In the genomic region with DNA sequence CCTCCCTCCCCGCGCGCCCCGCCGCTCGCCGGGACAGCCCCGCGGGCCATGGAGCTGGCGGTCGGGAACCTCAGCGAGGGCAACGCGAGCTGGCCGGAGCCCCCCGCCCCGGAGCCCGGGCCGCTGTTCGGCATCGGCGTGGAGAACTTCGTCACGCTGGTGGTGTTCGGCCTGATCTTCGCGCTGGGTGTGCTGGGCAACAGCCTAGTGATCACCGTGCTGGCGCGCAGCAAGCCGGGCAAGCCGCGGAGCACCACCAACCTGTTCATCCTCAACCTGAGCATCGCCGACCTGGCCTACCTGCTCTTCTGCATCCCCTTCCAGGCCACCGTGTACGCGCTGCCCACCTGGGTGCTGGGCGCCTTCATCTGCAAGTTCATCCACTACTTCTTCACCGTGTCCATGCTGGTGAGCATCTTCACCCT, we compare ENCODE assay signal across 14 cellular contexts. TPM values are rescaled to one million over a fixed set of nuclear protein-coding genes. Genes with fewer than 3 reads are reported as not detected.
DNase-seq lines count a peak whose midpoint lies in the region; ATAC-seq, FAIRE-seq and TF ChIP-seq lines count a peak whose summit lies in the region.
"Had no signal": no experiment of that assay in that cellular context is flagged by ENCODE, and none has a peak within 500 bp of the region (broad histone marks: within the 10 kb centered on the region; RNA-seq: fewer than 3 reads in every experiment).

No MANE protein-coding gene starts in this region.

- no peak for DNase-seq in cardiac muscle cell (ENCODE audit: low read depth in 1 of 2, low spot score in 1 of 2)
- no peak for DNase-seq in left cardiac atrium
- DNase-seq in astrocyte (ENCODE audit: low read depth) = no peak
- DNase-seq in mesothelial cell of epicardium (ENCODE audit: low spot score in 2 of 2, unreplicated experiment in 2 of 2) = no peak
- no peak for DNase-seq in type B pancreatic cell (ENCODE audit: extremely low spot score, unreplicated experiment)
- DNase-seq in NCI-H2107 treated with DMSO at 0.1 percent for 48 hours (lab: John Stamatoyannopoulos, UW; ENCODE audit: unreplicated experiment) = no peak
- DNase-seq in NCI-H774 (lab: John Stamatoyannopoulos, UW) = no peak
- DNase-seq: CD4-positive, CD25-positive, alpha-beta regulatory T cell; NCI-H1694 had no signal

- no peaks in the 10 kb centered on the region for H4K20me1 ChIP-seq in astrocyte (ENCODE audit: insufficient read depth, low read length)

- no peak overlapping the region for H2AFZ ChIP-seq in astrocyte (ENCODE audit: low read depth, low read length)

- H3K27me3 ChIP-seq in cardiac muscle cell (peaks cover 86% of the 10 kb centered on the region), astrocyte (ENCODE audit: insufficient read depth, low read length) (peaks cover 56% of the 10 kb centered on the region)

- H3K27ac ChIP-seq in cardiac muscle cell (no peak overlapping the region), astrocyte (ENCODE audit: low read depth, low read length) (no peak overlapping the region)
- H3K27ac ChIP-seq: WERI-Rb-1 had no signal

- H3K79me2 ChIP-seq in astrocyte (ENCODE audit: insufficient read depth, low read length) = no peaks in the 10 kb centered on the region

- peaks cover 5% of the 10 kb centered on the region for H3K9me3 Mint-ChIP-seq in astrocyte (ENCODE audit: unreplicated experiment)
- H3K9me3 Mint-ChIP-seq in mesothelial cell of epicardium = peaks cover 15% of the 10 kb centered on the region
- H3K9me3 Mint-ChIP-seq in type B pancreatic cell = peaks cover 7% of the 10 kb centered on the region

- no peak overlapping the region for H3K9ac ChIP-seq in astrocyte (ENCODE audit: low read length)

- no peak overlapping the region for H3K4me2 ChIP-seq in astrocyte (ENCODE audit: low read length)

- H3K4me3 Mint-ChIP-seq in astrocyte (ENCODE audit: unreplicated experiment) (peak overlapping the region; percentile 58), mesothelial cell of epicardium (peak overlapping the region; percentile 48), type B pancreatic cell (peak overlapping the region; percentile 87)

- H3K27ac Mint-ChIP-seq in astrocyte (ENCODE audit: unreplicated experiment) = no peak overlapping the region
- H3K27ac Mint-ChIP-seq in mesothelial cell of epicardium = no peak overlapping the region
- no peak overlapping the region for H3K27ac Mint-ChIP-seq in type B pancreatic cell
- H3K27ac Mint-ChIP-seq: CD4-positive, CD25-positive, alpha-beta regulatory T cell had no signal

- FAIRE-seq in astrocyte (lab: Jason Lieb, UNC) = no peak

- H3K4me1 Mint-ChIP-seq in astrocyte (ENCODE audit: low read depth, unreplicated experiment) = peaks cover 5% of the 10 kb centered on the region
- peaks cover 12% of the 10 kb centered on the region for H3K4me1 Mint-ChIP-seq in mesothelial cell of epicardium
- H3K4me1 Mint-ChIP-seq in type B pancreatic cell (ENCODE audit: unreplicated experiment) = peaks cover 7% of the 10 kb centered on the region

- H3K36me3 ChIP-seq in cardiac muscle cell = no peaks in the 10 kb centered on the region
- H3K36me3 ChIP-seq in astrocyte (ENCODE audit: insufficient read depth, low read length) = no peaks in the 10 kb centered on the region
- H3K36me3 ChIP-seq: WERI-Rb-1 had no signal

- TF ChIP-seq CTCF in cardiac muscle cell (IDR thresholded peaks at IDR 0.05; ENCODE audit: low read depth, low read length) = no peak
- TF ChIP-seq CTCF in astrocyte (IDR thresholded peaks at IDR 0.05; ENCODE audit: insufficient read depth, low read depth, low read length) = no peak
- no peak for TF ChIP-seq CTCF in mesothelial cell of epicardium (IDR thresholded peaks at IDR 0.05; ENCODE audit: unreplicated experiment)
- no peak for TF ChIP-seq CTCF in type B pancreatic cell (conservative IDR thresholded peaks at IDR 0.05)

- no peaks in the 10 kb centered on the region for H3K4me1 ChIP-seq in cardiac muscle cell (ENCODE audit: low read depth)
- no peaks in the 10 kb centered on the region for H3K4me1 ChIP-seq in astrocyte (ENCODE audit: insufficient read depth, low read length)

- peaks cover 76% of the 10 kb centered on the region for H3K27me3 Mint-ChIP-seq in astrocyte (ENCODE audit: low read depth, unreplicated experiment)
- peaks cover 93% of the 10 kb centered on the region for H3K27me3 Mint-ChIP-seq in mesothelial cell of epicardium (ENCODE audit: low read depth)
- H3K27me3 Mint-ChIP-seq in type B pancreatic cell = peaks cover 89% of the 10 kb centered on the region

- intact Hi-C loops in left cardiac atrium (cut with DNase I) = no loop called here

- H3K36me3 Mint-ChIP-seq in astrocyte (ENCODE audit: low read depth, unreplicated experiment) (no peaks in the 10 kb centered on the region), mesothelial cell of epicardium (no peaks in the 10 kb centered on the region), type B pancreatic cell (no peaks in the 10 kb centered on the region)
- H3K36me3 Mint-ChIP-seq: CD4-positive, CD25-positive, alpha-beta regulatory T cell had no signal

- ATAC-seq in left cardiac atrium (no peak), GM21717 (IDR thresholded peaks at IDR 0.05; ENCODE audit: unreplicated experiment) (no peak)

- H3K9me3 ChIP-seq in cardiac muscle cell (ENCODE audit: low read depth) = no peaks in the 10 kb centered on the region
- H3K9me3 ChIP-seq in astrocyte (ENCODE audit: insufficient read depth, low read depth, low read length) = no peaks in the 10 kb centered on the region

- H3K4me3 ChIP-seq in cardiac muscle cell (peak overlapping the region; percentile 32), astrocyte (ENCODE audit: insufficient read depth, low read depth, low read length) (no peak overlapping the region)

RNA-seq across cellular contexts. Expression of gene GALR1, which starts 0.9 kb away (rescaled TPM):
- total RNA-seq in cardiac muscle cell (not detected in 2 replicates), left cardiac atrium (under 1 TPM; 0.03 to 0.06 TPM), astrocyte (not detected in 2 replicates), mesothelial cell of epicardium (not detected in 3 replicates), type B pancreatic cell (ENCODE audit: low replicate concordance) (0.07 and 0.14 TPM in 2 replicates)
- not detected in 2 replicates for polyA plus RNA-seq in cardiac muscle cell
- total RNA-seq: CD4-positive, CD25-positive, alpha-beta regulatory T cell; epithelial cell of proximal tubule; HT1080; renal cortical epithelial cell had no signal
- polyA plus RNA-seq: CD4-positive, CD25-positive, alpha-beta regulatory T cell had no signal
